ENCODE assay signal across 11 cellular contexts in genomic region chr18:2916184-2916583, GRCh38.
A peak's percentile ranks its signal among the peaks of the same experiment; 100 is the strongest.
DNase-seq lines count a peak whose midpoint lies in the region; ATAC-seq and TF ChIP-seq lines count a peak whose summit lies in the region.
"Had no signal": no experiment of that assay in that cellular context is flagged by ENCODE, and none has a peak within 500 bp of the region (broad histone marks: within the 10 kb centered on the region; RNA-seq: fewer than 3 reads in every experiment).

No MANE protein-coding gene starts in this region.

- no peaks in the 10 kb centered on the region for H3K9me3 ChIP-seq in Peyer's patch
- H3K9me3 ChIP-seq: A549 had no signal

- no peak for DNase-seq in activated CD4-positive, alpha-beta T cell treated with anti-CD3 and anti-CD28 coated beads, Interleukin-2, amount 10 ng/mL, durations not matched to agents 7 days and 5 days
- DNase-seq in activated CD4-positive, alpha-beta T cell treated with anti-CD3 and anti-CD28 coated beads, Interleukin-2, amount 50 U/mL, for 48 hours, result no peak
- DNase-seq in Peyer's patch (no peak), iPS DF 4.7 (ENCODE audit: extremely low read depth, low spot score) (peak; percentile 56), GM20000 (ENCODE audit: low spot score) (no peak)
- no peak for DNase-seq in stimulated activated naive B cell treated with anti-CD40 and anti-IgM and Interleukin-4, amounts not matched to agents 10 μg/mL and 1 μg/mL and 100 μg/mL, for 72 hours
- DNase-seq: caudate nucleus; stimulated activated CD4-positive, alpha-beta T cell treated with anti-CD3 and anti-CD28 coated beads, Interleukin-15, amount 100 ng/mL, for 24 hours had no signal

- no peaks in the 10 kb centered on the region for H3K9me3 Mint-ChIP-seq in activated CD4-positive, alpha-beta T cell treated with anti-CD3 and anti-CD28 coated beads, Interleukin-2, amount 10 ng/mL, durations not matched to agents 7 days and 5 days
- H3K9me3 Mint-ChIP-seq in stimulated activated naive B cell treated with anti-CD40 and anti-IgM and Interleukin-4, amounts not matched to agents 10 μg/mL and 1 μg/mL and 100 μg/mL, for 72 hours, result no peaks in the 10 kb centered on the region

- H3K36me3 ChIP-seq in Peyer's patch, result peaks cover 0 to 87% (median 0%) of the 10 kb centered on the region in 3 donors

- H3K27ac Mint-ChIP-seq in activated CD4-positive, alpha-beta T cell treated with anti-CD3 and anti-CD28 coated beads, Interleukin-2, amount 10 ng/mL, durations not matched to agents 7 days and 5 days, result peak overlapping the region; percentile 58
- peak overlapping the region; percentile 85 for H3K27ac Mint-ChIP-seq in stimulated activated naive B cell treated with anti-CD40 and anti-IgM and Interleukin-4, amounts not matched to agents 10 μg/mL and 1 μg/mL and 100 μg/mL, for 72 hours

- no peaks in the 10 kb centered on the region for H3K27me3 ChIP-seq in Peyer's patch

- peaks cover 0 to 10% (median 0%) of the 10 kb centered on the region in 4 donors for H3K4me1 ChIP-seq in Peyer's patch
- H3K4me1 ChIP-seq: A549 had no signal

- peaks cover 49% of the 10 kb centered on the region for H3K36me3 Mint-ChIP-seq in activated CD4-positive, alpha-beta T cell treated with anti-CD3 and anti-CD28 coated beads, Interleukin-2, amount 10 ng/mL, durations not matched to agents 7 days and 5 days (ENCODE audit: low read depth)
- peaks cover 49 to 68% of the 10 kb centered on the region in 2 donors for H3K36me3 Mint-ChIP-seq in stimulated activated naive B cell treated with anti-CD40 and anti-IgM and Interleukin-4, amounts not matched to agents 10 μg/mL and 1 μg/mL and 100 μg/mL, for 72 hours

- peaks cover 17% of the 10 kb centered on the region for H3K4me1 Mint-ChIP-seq in activated CD4-positive, alpha-beta T cell treated with anti-CD3 and anti-CD28 coated beads, Interleukin-2, amount 10 ng/mL, durations not matched to agents 7 days and 5 days
- peaks cover 28 to 42% of the 10 kb centered on the region in 2 donors for H3K4me1 Mint-ChIP-seq in stimulated activated naive B cell treated with anti-CD40 and anti-IgM and Interleukin-4, amounts not matched to agents 10 μg/mL and 1 μg/mL and 100 μg/mL, for 72 hours

- POLR2A ChIA-PET in activated CD4-positive, alpha-beta T cell treated with anti-CD3 and anti-CD28 coated beads, Interleukin-2, amount 10 ng/mL, durations not matched to agents 7 days and 5 days (lab: Charles Lee), result no interaction called here

- H3K4me3 ChIP-seq in Peyer's patch, result no peak overlapping the region
- H3K4me3 ChIP-seq: A549 had no signal

- no peak for TF ChIP-seq POLR2A in Peyer's patch (IDR thresholded peaks at IDR 0.05)

- H3K27ac ChIP-seq in Peyer's patch, result peak overlapping the region in 3 of 4 donors; percentile 13 to 67 (median 29)
- H3K27ac ChIP-seq: A549 had no signal

- no peaks in the 10 kb centered on the region for H3K27me3 Mint-ChIP-seq in activated CD4-positive, alpha-beta T cell treated with anti-CD3 and anti-CD28 coated beads, Interleukin-2, amount 10 ng/mL, durations not matched to agents 7 days and 5 days
- H3K27me3 Mint-ChIP-seq in stimulated activated naive B cell treated with anti-CD40 and anti-IgM and Interleukin-4, amounts not matched to agents 10 μg/mL and 1 μg/mL and 100 μg/mL, for 72 hours, result no peaks in the 10 kb centered on the region

- H3K4me3 Mint-ChIP-seq in activated CD4-positive, alpha-beta T cell treated with anti-CD3 and anti-CD28 coated beads, Interleukin-2, amount 10 ng/mL, durations not matched to agents 7 days and 5 days, result no peak overlapping the region
- H3K4me3 Mint-ChIP-seq in stimulated activated naive B cell treated with anti-CD40 and anti-IgM and Interleukin-4, amounts not matched to agents 10 μg/mL and 1 μg/mL and 100 μg/mL, for 72 hours, result peak overlapping the region; percentile 2 to 25

- CTCF ChIA-PET in activated CD4-positive, alpha-beta T cell treated with anti-CD3 and anti-CD28 coated beads, Interleukin-2, amount 10 ng/mL, durations not matched to agents 7 days and 5 days (lab: Charles Lee), result interaction anchor here (0.6 to 2.8 kb wide), 6 partner anchors 9 to 146 kb away, joined by 3 to 8 read pairs (median 4); no protein-coding TSS in a partner anchor

- TF ChIP-seq CTCF in Peyer's patch (IDR thresholded peaks at IDR 0.05) (no peak), GM20000 (IDR thresholded peaks at IDR 0.05; ENCODE audit: extremely low read depth, missing control alignments) (no peak)

- ATAC-seq in stimulated activated naive B cell treated with anti-CD40 and anti-IgM and Interleukin-4, amounts not matched to agents 10 μg/mL and 1 μg/mL and 100 μg/mL, for 72 hours (replicated peaks), result no peak
- ATAC-seq in GM19455 (IDR thresholded peaks at IDR 0.05; ENCODE audit: unreplicated experiment) (no peak), HG03039 (IDR thresholded peaks at IDR 0.05; ENCODE audit: unreplicated experiment) (no peak)
- ATAC-seq: A549 had no signal
